Comparison of ENCODE assay signal across 28 cellular contexts in genomic region chr6:123622780-123623179, GRCh38. TPM values are rescaled to one million over a fixed set of nuclear protein-coding genes. Genes with fewer than 3 reads are reported as not detected.
"Had no signal": no experiment of that assay in that cellular context is flagged by ENCODE, and none has a peak within 500 bp of the region (broad histone marks: within the 10 kb centered on the region; RNA-seq: fewer than 3 reads in every experiment).

No MANE protein-coding gene starts in this region.

- H3K27me3 ChIP-seq: MG63 had no signal

- H3K9me3 ChIP-seq: MG63, SK-N-SH had no signal

- H3K4me3 ChIP-seq: MG63 had no signal

- H3K27ac ChIP-seq: RWPE1 had no signal

- H3K36me3 ChIP-seq: MG63 had no signal

- H3K9me2 ChIP-seq: SK-N-SH had no signal

- ATAC-seq: HepG2, Panc1, PC-3, T-cell had no signal

- DNase-seq: IMR-90; Karpas-422; KG1; MG63; NCI-H1092 treated with DMSO at 0.1 percent for 48 hours; NCI-H146; NCI-H1694 treated with DMSO at 0.1 percent for 48 hours; NCI-H1930; NCI-H2081; NCI-H2171; NCI-H226; NCI-H446; NCI-H510A; NCI-H524 treated with DMSO at 0.1 percent for 48 hours; NCI-H69; NCI-H774; NK-92 treated with Interleukin-12 subunit alpha and Interleukin-12 subunit beta, amount 100 ng/mL, for 24 hours; PC-3; SHP77; SK-N-SH; SW 1271; T-cell had no signal

- H3K4me2 ChIP-seq: SK-N-SH had no signal

- H3K9ac ChIP-seq: SK-N-SH had no signal

RNA-seq across cellular contexts. Expression of gene TRDN, which starts 14.0 kb away (rescaled TPM):
- total RNA-seq: HepG2, HT1080, IMR-90, OCI-LY7, PC-3, SK-MEL-5, T-cell had no signal
- polyA plus RNA-seq: HepG2, IMR-90, SK-N-SH had no signal
